1 cellular context compared by ENCODE assay signal in the genomic region with DNA sequence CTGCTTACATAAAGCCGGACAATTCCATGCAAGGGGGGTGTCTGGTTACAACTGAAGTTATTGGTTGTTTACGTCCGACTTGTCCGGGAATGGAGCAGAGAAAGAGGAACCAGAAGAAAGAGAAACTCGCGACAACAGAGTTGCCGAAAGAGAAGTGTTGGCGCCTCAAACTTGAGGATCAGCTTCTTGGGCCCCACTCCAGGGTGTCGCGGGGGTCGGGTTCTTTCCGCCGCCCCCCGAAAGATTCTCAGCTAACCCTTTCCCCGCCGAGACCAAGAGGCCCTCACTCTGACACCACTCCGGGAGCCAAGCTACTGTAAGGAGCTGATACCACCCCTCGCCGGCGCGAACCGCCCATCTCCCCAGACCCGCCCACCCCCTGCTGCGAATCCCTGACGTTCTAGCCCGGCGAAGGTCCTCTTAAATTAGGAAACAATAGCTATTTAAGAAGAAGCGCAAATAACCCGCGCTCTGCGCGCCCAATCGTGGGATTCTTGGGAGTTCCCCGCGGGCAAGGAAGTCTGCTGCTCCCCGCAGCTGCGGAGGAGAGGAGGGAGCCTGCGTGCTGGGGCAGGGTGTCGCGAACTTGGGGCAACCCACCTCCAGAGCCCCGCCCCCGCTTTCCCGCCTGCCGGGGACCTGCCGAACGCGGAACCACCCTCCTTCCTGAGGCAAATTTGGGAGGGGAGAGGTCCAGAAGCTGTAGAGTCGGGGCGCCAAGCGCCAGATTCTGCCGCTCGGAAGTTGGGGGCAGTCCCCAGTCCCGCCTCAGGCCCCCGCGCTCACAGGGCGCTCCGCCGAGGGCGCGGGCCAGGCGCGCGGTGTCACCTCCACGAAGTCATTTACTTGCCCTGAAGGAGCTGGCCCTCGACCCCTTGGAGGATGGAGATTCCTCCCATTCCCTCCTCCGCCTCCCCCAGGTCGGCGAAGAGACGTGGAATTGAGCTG.
TF ChIP-seq lines count a peak whose summit lies in the region.

No MANE protein-coding gene starts in this region.

TF ChIP-seq in HepG2, 621 proteins besides CTCF, POLR2A, EP300 and RAD21 (continued from another document and continues in another):
- TF ChIP-seq, protein P1, sequence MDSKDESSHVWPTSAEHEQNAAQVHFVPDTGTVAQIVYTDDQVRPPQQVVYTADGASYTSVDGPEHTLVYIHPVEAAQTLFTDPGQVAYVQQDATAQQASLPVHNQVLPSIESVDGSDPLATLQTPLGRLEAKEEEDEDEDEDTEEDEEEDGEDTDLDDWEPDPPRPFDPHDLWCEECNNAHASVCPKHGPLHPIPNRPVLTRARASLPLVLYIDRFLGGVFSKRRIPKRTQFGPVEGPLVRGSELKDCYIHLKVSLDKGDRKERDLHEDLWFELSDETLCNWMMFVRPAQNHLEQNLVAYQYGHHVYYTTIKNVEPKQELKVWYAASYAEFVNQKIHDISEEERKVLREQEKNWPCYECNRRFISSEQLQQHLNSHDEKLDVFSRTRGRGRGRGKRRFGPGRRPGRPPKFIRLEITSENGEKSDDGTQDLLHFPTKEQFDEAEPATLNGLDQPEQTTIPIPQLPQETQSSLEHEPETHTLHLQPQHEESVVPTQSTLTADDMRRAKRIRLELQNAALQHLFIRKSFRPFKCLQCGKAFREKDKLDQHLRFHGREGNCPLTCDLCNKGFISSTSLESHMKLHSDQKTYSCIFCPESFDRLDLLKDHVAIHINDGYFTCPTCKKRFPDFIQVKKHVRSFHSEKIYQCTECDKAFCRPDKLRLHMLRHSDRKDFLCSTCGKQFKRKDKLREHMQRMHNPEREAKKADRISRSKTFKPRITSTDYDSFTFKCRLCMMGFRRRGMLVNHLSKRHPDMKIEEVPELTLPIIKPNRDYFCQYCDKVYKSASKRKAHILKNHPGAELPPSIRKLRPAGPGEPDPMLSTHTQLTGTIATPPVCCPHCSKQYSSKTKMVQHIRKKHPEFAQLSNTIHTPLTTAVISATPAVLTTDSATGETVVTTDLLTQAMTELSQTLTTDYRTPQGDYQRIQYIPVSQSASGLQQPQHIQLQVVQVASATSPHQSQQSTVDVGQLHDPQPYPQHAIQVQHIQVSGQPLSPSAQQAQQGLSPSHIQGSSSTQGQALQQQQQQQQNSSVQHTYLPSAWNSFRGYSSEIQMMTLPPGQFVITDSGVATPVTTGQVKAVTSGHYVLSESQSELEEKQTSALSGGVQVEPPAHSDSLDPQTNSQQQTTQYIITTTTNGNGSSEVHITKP (CRISPR knock-in tag; IDR thresholded peaks at IDR 0.05; ENCODE audit: low read depth) = peak; percentile 57; the same call in 1 of the 2 replicates
- no peak for TF ChIP-seq HOXA3 (CRISPR knock-in tag; IDR thresholded peaks at IDR 0.05)
- TF ChIP-seq ZNF703 (CRISPR knock-in tag; IDR thresholded peaks at IDR 0.05; ENCODE audit: borderline replicate concordance) = no peak
- no peak for TF ChIP-seq THRA (CRISPR knock-in tag; IDR thresholded peaks at IDR 0.05; ENCODE audit: borderline replicate concordance)
- TF ChIP-seq KDM1A (CRISPR knock-in tag; IDR thresholded peaks at IDR 0.05) = no peak
- TF ChIP-seq ZMAT5 (CRISPR knock-in tag; IDR thresholded peaks at IDR 0.05; ENCODE audit: borderline replicate concordance, low read depth) = no peak
- no peak for TF ChIP-seq ATF6 (CRISPR knock-in tag; conservative IDR thresholded peaks at IDR 0.05)
- TF ChIP-seq ARID3A (IDR thresholded peaks at IDR 0.05; ENCODE audit: low read depth, low read length) = no peak
- TF ChIP-seq RFX3 (CRISPR knock-in tag; IDR thresholded peaks at IDR 0.05) = no peak
- no peak for TF ChIP-seq REST (IDR thresholded peaks at IDR 0.05; ENCODE audit: borderline replicate concordance in 1 of 2, low read depth in 1 of 2, low read length in 2 of 2)
- no peak for TF ChIP-seq ZGPAT (CRISPR knock-in tag; IDR thresholded peaks at IDR 0.05)
- TF ChIP-seq RAD51 (IDR thresholded peaks at IDR 0.05; ENCODE audit: borderline replicate concordance) = no peak
- TF ChIP-seq ZNF230 (CRISPR knock-in tag; IDR thresholded peaks at IDR 0.05) = no peak
- TF ChIP-seq MED8 (CRISPR knock-in tag; IDR thresholded peaks at IDR 0.05; ENCODE audit: insufficient replicate concordance) = no peak
- no peak for TF ChIP-seq ATAD3A (CRISPR knock-in tag; IDR thresholded peaks at IDR 0.05)
- TF ChIP-seq, protein P2, sequence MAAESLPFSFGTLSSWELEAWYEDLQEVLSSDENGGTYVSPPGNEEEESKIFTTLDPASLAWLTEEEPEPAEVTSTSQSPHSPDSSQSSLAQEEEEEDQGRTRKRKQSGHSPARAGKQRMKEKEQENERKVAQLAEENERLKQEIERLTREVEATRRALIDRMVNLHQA (CRISPR knock-in tag; IDR thresholded peaks at IDR 0.05) = no peak
- no peak for TF ChIP-seq REPIN1 (CRISPR knock-in tag; IDR thresholded peaks at IDR 0.05; ENCODE audit: borderline replicate concordance, low read depth)
- TF ChIP-seq SALL1 (CRISPR knock-in tag; IDR thresholded peaks at IDR 0.05) = peak; percentile 24; the same call in 1 of the 2 replicates
- no peak for TF ChIP-seq ZNF367 (CRISPR knock-in tag; IDR thresholded peaks at IDR 0.05; ENCODE audit: borderline replicate concordance)
- TF ChIP-seq ZSCAN21 (CRISPR knock-in tag; IDR thresholded peaks at IDR 0.05; ENCODE audit: borderline replicate concordance) = no peak
- TF ChIP-seq MIER3 (CRISPR knock-in tag; IDR thresholded peaks at IDR 0.05; ENCODE audit: borderline replicate concordance) = no peak
- TF ChIP-seq, protein P3, sequence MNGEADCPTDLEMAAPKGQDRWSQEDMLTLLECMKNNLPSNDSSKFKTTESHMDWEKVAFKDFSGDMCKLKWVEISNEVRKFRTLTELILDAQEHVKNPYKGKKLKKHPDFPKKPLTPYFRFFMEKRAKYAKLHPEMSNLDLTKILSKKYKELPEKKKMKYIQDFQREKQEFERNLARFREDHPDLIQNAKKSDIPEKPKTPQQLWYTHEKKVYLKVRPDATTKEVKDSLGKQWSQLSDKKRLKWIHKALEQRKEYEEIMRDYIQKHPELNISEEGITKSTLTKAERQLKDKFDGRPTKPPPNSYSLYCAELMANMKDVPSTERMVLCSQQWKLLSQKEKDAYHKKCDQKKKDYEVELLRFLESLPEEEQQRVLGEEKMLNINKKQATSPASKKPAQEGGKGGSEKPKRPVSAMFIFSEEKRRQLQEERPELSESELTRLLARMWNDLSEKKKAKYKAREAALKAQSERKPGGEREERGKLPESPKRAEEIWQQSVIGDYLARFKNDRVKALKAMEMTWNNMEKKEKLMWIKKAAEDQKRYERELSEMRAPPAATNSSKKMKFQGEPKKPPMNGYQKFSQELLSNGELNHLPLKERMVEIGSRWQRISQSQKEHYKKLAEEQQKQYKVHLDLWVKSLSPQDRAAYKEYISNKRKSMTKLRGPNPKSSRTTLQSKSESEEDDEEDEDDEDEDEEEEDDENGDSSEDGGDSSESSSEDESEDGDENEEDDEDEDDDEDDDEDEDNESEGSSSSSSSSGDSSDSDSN (CRISPR knock-in tag; IDR thresholded peaks at IDR 0.05) = 0 out of 2 replicates have a peak, but pooled peaks have one; percentile 24
- TF ChIP-seq MATR3 (CRISPR knock-in tag; IDR thresholded peaks at IDR 0.05) = no peak
- no peak for TF ChIP-seq NR2F2 (IDR thresholded peaks at IDR 0.05; ENCODE audit: borderline replicate concordance, low read depth)
- no peak for TF ChIP-seq ZIK1 (CRISPR knock-in tag; IDR thresholded peaks at IDR 0.05; ENCODE audit: borderline replicate concordance, low read depth)
- no peak for TF ChIP-seq TBX2 (CRISPR knock-in tag; IDR thresholded peaks at IDR 0.05; ENCODE audit: borderline replicate concordance)
- no peak for TF ChIP-seq ZNF776 (CRISPR knock-in tag; IDR thresholded peaks at IDR 0.05)
- TF ChIP-seq SKIL (CRISPR knock-in tag; IDR thresholded peaks at IDR 0.05; ENCODE audit: borderline replicate concordance) = no peak
